In genomic region chr3:152574461-152575079, GRCh38 we compare ENCODE assay signal across 8 cellular contexts.
DNase-seq lines count a peak whose midpoint lies in the region; ATAC-seq, FAIRE-seq and TF ChIP-seq lines count a peak whose summit lies in the region.

No MANE protein-coding gene starts in this region.

- ATAC-seq in HG02885 (IDR thresholded peaks at IDR 0.05; ENCODE audit: poor library complexity, unreplicated experiment) (peak; percentile 84), pancreas (peak in 3 of 4 donors; percentile 62 to 77 (median 63))
- no peak for ATAC-seq in activated CD8-positive, alpha-beta T cell treated with anti-CD3 and anti-CD28 coated beads, Interleukin-2, amount 10 ng/mL, durations not matched to agents 7 days and 5 days

- TF ChIP-seq CTCF in pancreas (IDR thresholded peaks at IDR 0.05) = peak in 2 of 4 donors; percentile 21 to 26

- H3K27me3 Mint-ChIP-seq in activated CD8-positive, alpha-beta T cell treated with anti-CD3 and anti-CD28 coated beads, Interleukin-2, amount 10 ng/mL, durations not matched to agents 7 days and 5 days (ENCODE audit: low read depth) = peaks cover 22% of the 10 kb centered on the region

- in situ Hi-C loops in ACHN (cut with HindIII; ENCODE audit: low pct_ligation_motif_present, low pct_unique_long_range_greater_than_20kb, low sequenced_read_pairs) = no loop called here

- H3K9me3 Mint-ChIP-seq in activated CD8-positive, alpha-beta T cell treated with anti-CD3 and anti-CD28 coated beads, Interleukin-2, amount 10 ng/mL, durations not matched to agents 7 days and 5 days (ENCODE audit: insufficient read depth) = no peaks in the 10 kb centered on the region

- POLR2A ChIA-PET in activated CD8-positive, alpha-beta T cell treated with anti-CD3 and anti-CD28 coated beads, Interleukin-2, amount 10 ng/mL, durations not matched to agents 7 days and 5 days (lab: Charles Lee) = no interaction called here

- no peaks in the 10 kb centered on the region for H3K9me3 ChIP-seq in pancreas

- intact Hi-C loops in pancreas (cut with DNase I) = no loop called here

- H3K27me3 ChIP-seq in pancreas = no peaks in the 10 kb centered on the region

- H3K36me3 Mint-ChIP-seq in activated CD8-positive, alpha-beta T cell treated with anti-CD3 and anti-CD28 coated beads, Interleukin-2, amount 10 ng/mL, durations not matched to agents 7 days and 5 days (ENCODE audit: low read depth) = no peaks in the 10 kb centered on the region

- no peak overlapping the region for H3K27ac ChIP-seq in pancreas

- no peak overlapping the region for H3K27ac Mint-ChIP-seq in activated CD8-positive, alpha-beta T cell treated with anti-CD3 and anti-CD28 coated beads, Interleukin-2, amount 10 ng/mL, durations not matched to agents 7 days and 5 days

- no peak overlapping the region for H3K4me3 ChIP-seq in pancreas

- CTCF ChIA-PET in activated CD8-positive, alpha-beta T cell treated with anti-CD3 and anti-CD28 coated beads, Interleukin-2, amount 10 ng/mL, durations not matched to agents 7 days and 5 days (lab: Charles Lee) = interaction anchor here (0.8 to 1.9 kb wide), 11 partner anchors 10 to 736 kb away, joined by 3 to 10 read pairs (median 4); no protein-coding TSS in a partner anchor

- no peaks in the 10 kb centered on the region for H3K4me1 ChIP-seq in pancreas

- WGBS in pancreas, 2 donors = 44 to 65% methylated on average over 4 of the region's 4 CpGs

- no peak for TF ChIP-seq POLR2A in GM12892 (IDR thresholded peaks at IDR 0.05; ENCODE audit: low read depth, low read length)

- FAIRE-seq in GM12892 (lab: Jason Lieb, UNC) (peak; percentile 95), frontal cortex (lab: Jason Lieb, UNC) (peak; percentile 47), pancreas (lab: Jason Lieb, UNC) (peak; percentile 70)

- peak; percentile 45 for DNase-seq in ACHN
- DNase-seq in GM12892 (ENCODE audit: insufficient read length) = no peak
- DNase-seq in NCI-H226 = peak; percentile 23
- peak; percentile 51 for DNase-seq in activated CD8-positive, alpha-beta T cell treated with anti-CD3 and anti-CD28 coated beads, Interleukin-2, amount 10 ng/mL, durations not matched to agents 7 days and 5 days
- no peak for DNase-seq in frontal cortex (ENCODE audit: low spot score in 2 of 2)
- DNase-seq in pancreas = no peak
- no peak for DNase-seq in epidermal melanocyte (ENCODE audit: insufficient read length, low spot score)

- H3K4me1 Mint-ChIP-seq in activated CD8-positive, alpha-beta T cell treated with anti-CD3 and anti-CD28 coated beads, Interleukin-2, amount 10 ng/mL, durations not matched to agents 7 days and 5 days (ENCODE audit: low read depth) = no peaks in the 10 kb centered on the region

- H3K36me3 ChIP-seq in pancreas = no peaks in the 10 kb centered on the region

- H3K4me3 Mint-ChIP-seq in activated CD8-positive, alpha-beta T cell treated with anti-CD3 and anti-CD28 coated beads, Interleukin-2, amount 10 ng/mL, durations not matched to agents 7 days and 5 days = no peak overlapping the region

Comparison
In these comparisons a context has a peak if more than half of its experiments do, and no peak if none do; other contexts are left out.
1. DNase-seq: peak in ACHN (single experiment), NCI-H226 (single experiment) and activated CD8-positive, alpha-beta T cell treated with anti-CD3 and anti-CD28 coated beads, Interleukin-2, amount 10 ng/mL, durations not matched to agents 7 days and 5 days (single experiment); none in GM12892 (single experiment), frontal cortex (0 of 2), pancreas (0 of 6) and epidermal melanocyte (single experiment).